Comparison of ENCODE assay signal across 8 cellular contexts in genomic region chrX:13101439-13102139, GRCh38. TPM values are rescaled to one million over a fixed set of nuclear protein-coding genes. Genes with fewer than 3 reads are reported as not detected.
DNase-seq lines count a peak whose midpoint lies in the region; ATAC-seq and TF ChIP-seq lines count a peak whose summit lies in the region.

No MANE protein-coding gene starts in this region.

- H3K9ac ChIP-seq in GM23248: peak overlapping the region; percentile 17; the same call in 1 of the 2 replicates

- DNase-seq in GM23248 (peak; percentile 90), RPMI7951 (ENCODE audit: low read depth) (peak; percentile 91), body of pancreas (peak; percentile 64 to 81 (median 74)), right lobe of liver (peak in 1 of 3 donors; percentile 61), transverse colon (peak; percentile 79), anterior cingulate cortex (lab: John Stamatoyannopoulos, UW) (no peak), NCI-H2171 (lab: John Stamatoyannopoulos, UW) (no peak)

- TF ChIP-seq POLR2A in body of pancreas (IDR thresholded peaks at IDR 0.05): peak in 2 of 3 donors; percentile 30 to 40
- no peak for TF ChIP-seq POLR2A in right lobe of liver (IDR thresholded peaks at IDR 0.05)
- peak; percentile 56 for TF ChIP-seq POLR2A in transverse colon (IDR thresholded peaks at IDR 0.05)

- in situ Hi-C loops in GM23248 (cut with MboI): no loop called here
- in situ Hi-C loops in transverse colon (cut with MboI; ENCODE audit: low pct_ligation_motif_present in 1 of 4, low pct_unique_long_range_greater_than_20kb in 1 of 4, low sequenced_read_pairs in 3 of 4): loop anchor here in 1 of 4 donors (25.0 kb wide), 1 partner anchor 386 kb away; no protein-coding TSS in a partner anchor

- no peak for TF ChIP-seq CTCF in body of pancreas (IDR thresholded peaks at IDR 0.05)
- TF ChIP-seq CTCF in right lobe of liver (IDR thresholded peaks at IDR 0.05): no peak
- TF ChIP-seq CTCF in transverse colon (IDR thresholded peaks at IDR 0.05): no peak

- 20 to 23% methylated on average over 9 of the region's 9 CpGs for WGBS in GM23248 (ENCODE audit: low coverage in 1 of 2, low lambda C conversion rate in 2 of 2, missing lambda C conversion rate in 2 of 2), 2 experiments
- WGBS in body of pancreas, 2 donors: 23 to 24% methylated on average over 9 of the region's 9 CpGs
- WGBS in right lobe of liver (ENCODE audit: insufficient coverage, low coverage, low lambda C conversion rate, missing lambda C conversion rate): 45% methylated on average over 7 of the region's 9 CpGs
- WGBS in transverse colon (ENCODE audit: low coverage in 1 of 2), 2 donors: 28 to 49% methylated on average over 2 to 9 of the region's 9 CpGs

- peak overlapping the region; percentile 34 for H3K27ac ChIP-seq in GM23248
- H3K27ac ChIP-seq in body of pancreas: peak overlapping the region in 3 of 4 donors; percentile 7 to 71 (median 59)
- H3K27ac ChIP-seq in right lobe of liver: no peak overlapping the region
- H3K27ac ChIP-seq in transverse colon: peak overlapping the region; percentile 45 to 84 (median 66)

- no peaks in the 10 kb centered on the region for H4K20me1 ChIP-seq in GM23248 (ENCODE audit: insufficient read depth)

- H3K4me3 ChIP-seq in GM23248: no peak overlapping the region
- H3K4me3 ChIP-seq in body of pancreas: no peak overlapping the region
- no peak overlapping the region for H3K4me3 ChIP-seq in right lobe of liver
- no peak overlapping the region for H3K4me3 ChIP-seq in transverse colon

- H3F3A ChIP-seq in GM23248 (ENCODE audit: insufficient read depth): peaks cover 16% of the 10 kb centered on the region; the same call in 1 of the 2 replicates

- no peaks in the 10 kb centered on the region for H3K36me3 ChIP-seq in GM23248 (ENCODE audit: low read depth)
- no peaks in the 10 kb centered on the region for H3K36me3 ChIP-seq in body of pancreas (replicated peaks in 1 of 2; ENCODE audit: insufficient read depth in 1 of 2, low read depth in 2 of 2)
- no peaks in the 10 kb centered on the region for H3K36me3 ChIP-seq in right lobe of liver
- H3K36me3 ChIP-seq in transverse colon: no peaks in the 10 kb centered on the region

- H2AFZ ChIP-seq in GM23248: no peak overlapping the region

- H3K9me2 ChIP-seq in GM23248 (ENCODE audit: insufficient read depth): no peaks in the 10 kb centered on the region

- H3K27me3 ChIP-seq in GM23248 (replicated peaks; ENCODE audit: insufficient read depth) (no peaks in the 10 kb centered on the region), body of pancreas (no peaks in the 10 kb centered on the region), right lobe of liver (no peaks in the 10 kb centered on the region), transverse colon (no peaks in the 10 kb centered on the region)

- no peaks in the 10 kb centered on the region for H3K79me2 ChIP-seq in GM23248 (ENCODE audit: insufficient read depth)

- H3K9me3 ChIP-seq in GM23248 (ENCODE audit: low read depth): no peaks in the 10 kb centered on the region
- no peaks in the 10 kb centered on the region for H3K9me3 ChIP-seq in body of pancreas
- no peaks in the 10 kb centered on the region for H3K9me3 ChIP-seq in right lobe of liver
- H3K9me3 ChIP-seq in transverse colon: no peaks in the 10 kb centered on the region

- H3K4me1 ChIP-seq in GM23248 (ENCODE audit: insufficient read depth): peaks cover 31% of the 10 kb centered on the region
- H3K4me1 ChIP-seq in body of pancreas: peaks cover 21% of the 10 kb centered on the region
- peaks cover 0 to 26% (median 0%) of the 10 kb centered on the region in 4 donors for H3K4me1 ChIP-seq in right lobe of liver
- peaks cover 6 to 31% (median 13%) of the 10 kb centered on the region in 4 donors for H3K4me1 ChIP-seq in transverse colon

- intact Hi-C loops in body of pancreas (cut with DNase I): no loop called here
- intact Hi-C loops in right lobe of liver (cut with DNase I): no loop called here
- intact Hi-C loops in transverse colon (cut with DNase I; ENCODE audit: low total_unique reads): no loop called here

- peak; percentile 87 for TF ChIP-seq EP300 in transverse colon (IDR thresholded peaks at IDR 0.05; ENCODE audit: low read depth)

- H3K4me2 ChIP-seq in GM23248 (ENCODE audit: unreplicated experiment): peak overlapping the region; percentile 42

- ATAC-seq in body of pancreas: peak; percentile 99
- ATAC-seq in right lobe of liver: peak; percentile 85 to 95 (median 90)
- no peak for ATAC-seq in GM18873 (IDR thresholded peaks at IDR 0.05; ENCODE audit: low FRiP score, unreplicated experiment)

RNA-seq across cellular contexts. Expression of gene FAM9C, which starts 57.2 kb away (rescaled TPM):
- not detected in 2 replicates for total RNA-seq in GM23248 (2014; rRNA removed; shearing (Covaris generic))
- not detected in 2 replicates for polyA plus RNA-seq in GM23248 (2016; fragmentation: Nextera tagmentation; extraction: Ambion mirVana)
- under 0.01 TPM in 1 of 2 replicates, not detected in the other for total RNA-seq in RPMI7951 (2014; rRNA removed; shearing (Covaris generic))
- total RNA-seq in body of pancreas: not detected
- not detected for total RNA-seq in right lobe of liver
- total RNA-seq in transverse colon: under 1 TPM in 2 of 4 donors, not detected in 2; 0.14 to 0.64 TPM

Comparison
In these comparisons a context has a peak if more than half of its experiments do, and no peak if none do; other contexts are left out.
1. DNase-seq: peak in GM23248 (single experiment), RPMI7951 (single experiment), body of pancreas (4 of 4) and transverse colon (single experiment); none in anterior cingulate cortex (0 of 58) and NCI-H2171 (single experiment).
2. H3K27ac ChIP-seq: peak in GM23248 (single experiment), body of pancreas (3 of 4) and transverse colon (4 of 4); none in right lobe of liver (0 of 3).